Comparison of ENCODE assay signal across 22 cellular contexts in genomic region chr2:74232426-74232825, GRCh38.
"Had no signal": no experiment of that assay in that cellular context is flagged by ENCODE, and none has a peak within 500 bp of the region (broad histone marks: within the 10 kb centered on the region; RNA-seq: fewer than 3 reads in every experiment).

No MANE protein-coding gene starts in this region.

- H3K27me3 ChIP-seq: Peyer's patch, SJSA1 had no signal

- H3K27ac ChIP-seq: Peyer's patch, RWPE1, SJSA1 had no signal

- H3K36me3 ChIP-seq: Peyer's patch, SJSA1 had no signal

- DNase-seq: activated CD4-positive, alpha-beta memory T cell treated with anti-CD3 and anti-CD28 coated beads for 36 hours; activated CD4-positive, alpha-beta T cell treated with anti-CD3 and anti-CD28 coated beads, Interleukin-2, amount 10 ng/mL, durations not matched to agents 7 days and 5 days; activated CD4-positive, CD25-positive, alpha-beta regulatory T cell; activated CD8-positive, alpha-beta memory T cell treated with anti-CD3 and anti-CD28 coated beads for 24 hours; activated naive CD4-positive, alpha-beta T cell treated with anti-CD3 and anti-CD28 coated beads for 36 hours; activated T-cell treated with anti-CD3 and anti-CD28 coated beads, Interleukin-2, amount 50 U/mL, for 4 hours; amygdala; MM.1S; NCI-H1105 treated with DMSO at 0.1 percent for 48 hours; NCI-H1436 treated with DMSO at 0.1 percent for 48 hours; NCI-H187; NCI-H2081; NCI-H510A treated with DMSO at 0.1 percent for 48 hours; NCI-H69; NK-92 treated with Interleukin-12 subunit alpha and Interleukin-12 subunit beta, amount 100 ng/mL, for 24 hours; Peyer's patch; Right ventricle myocardium superior; T-helper 17 cell; T-helper 9 cell had no signal

- FAIRE-seq: astrocyte had no signal

- H3K9me3 ChIP-seq: Peyer's patch, SJSA1 had no signal

- H3K4me3 ChIP-seq: Peyer's patch, SJSA1 had no signal

- H3K4me1 ChIP-seq: Peyer's patch had no signal

- ATAC-seq: activated T-cell treated with anti-CD3 and anti-CD28 coated beads, Interleukin-2, amount 50 U/mL, for 4 hours; T-helper 17 cell had no signal
